ENCODE assay signal across 8 cellular contexts in genomic region chr10:100743626-100744135, GRCh38. TPM values are rescaled to one million over a fixed set of nuclear protein-coding genes. Genes with fewer than 3 reads are reported as not detected.
DNase-seq lines count a peak whose midpoint lies in the region; ATAC-seq, FAIRE-seq and TF ChIP-seq lines count a peak whose summit lies in the region.

No MANE protein-coding gene starts in this region.

- H3K27me3 ChIP-seq in bronchial epithelial cell (ENCODE audit: control insufficient read depth, insufficient read depth, low read length): peaks cover 83% of the 10 kb centered on the region
- peaks cover 96 to 100% of the 10 kb centered on the region in 2 donors for H3K27me3 ChIP-seq in left lung

- TF ChIP-seq CTCF in bronchial epithelial cell (IDR thresholded peaks at IDR 0.05; ENCODE audit: insufficient read depth, low read length, severe bottlenecking): peak; percentile 83
- peak; percentile 41 to 50 for TF ChIP-seq CTCF in left lung (IDR thresholded peaks at IDR 0.05)

- peaks cover 4 to 57% of the 10 kb centered on the region in 2 donors for H3K4me1 ChIP-seq in left lung

- no peak overlapping the region for H3K4me3 Mint-ChIP-seq in T-helper 1 cell treated with Interleukin-12 subunit alpha and Interleukin-12 subunit beta and Interleukin-4 antibody, amounts not matched to agents 30 μg/mL and 1 μg/mL, for 36 hours
- H3K4me3 Mint-ChIP-seq in stimulated activated naive CD8-positive, alpha-beta T cell treated with anti-CD3 and anti-CD28 coated beads, Interleukin-15, amount 100 ng/mL, for 72 hours: peak overlapping the region; percentile 47 to 61

- H3K36me3 Mint-ChIP-seq in T-helper 1 cell treated with Interleukin-12 subunit alpha and Interleukin-12 subunit beta and Interleukin-4 antibody, amounts not matched to agents 30 μg/mL and 1 μg/mL, for 36 hours (ENCODE audit: low read depth): peaks cover 8% of the 10 kb centered on the region

- no peak for FAIRE-seq in bronchial epithelial cell (lab: Jason Lieb, UNC)

- intact Hi-C loops in left lung (cut with DNase I): no loop called here

- peaks cover 13% of the 10 kb centered on the region for H3K4me1 Mint-ChIP-seq in T-helper 1 cell treated with Interleukin-12 subunit alpha and Interleukin-12 subunit beta and Interleukin-4 antibody, amounts not matched to agents 30 μg/mL and 1 μg/mL, for 36 hours (ENCODE audit: low read depth)
- H3K4me1 Mint-ChIP-seq in stimulated activated naive CD8-positive, alpha-beta T cell treated with anti-CD3 and anti-CD28 coated beads, Interleukin-15, amount 100 ng/mL, for 72 hours: peaks cover 75% of the 10 kb centered on the region

- H3K9me3 Mint-ChIP-seq in T-helper 1 cell treated with Interleukin-12 subunit alpha and Interleukin-12 subunit beta and Interleukin-4 antibody, amounts not matched to agents 30 μg/mL and 1 μg/mL, for 36 hours: no peaks in the 10 kb centered on the region
- H3K9me3 Mint-ChIP-seq in stimulated activated naive CD8-positive, alpha-beta T cell treated with anti-CD3 and anti-CD28 coated beads, Interleukin-15, amount 100 ng/mL, for 72 hours: no peaks in the 10 kb centered on the region

- H3K9me3 ChIP-seq in left lung: no peaks in the 10 kb centered on the region

- H3K27me3 Mint-ChIP-seq in T-helper 1 cell treated with Interleukin-12 subunit alpha and Interleukin-12 subunit beta and Interleukin-4 antibody, amounts not matched to agents 30 μg/mL and 1 μg/mL, for 36 hours (ENCODE audit: low read depth): peaks cover 91% of the 10 kb centered on the region
- H3K27me3 Mint-ChIP-seq in stimulated activated naive CD8-positive, alpha-beta T cell treated with anti-CD3 and anti-CD28 coated beads, Interleukin-15, amount 100 ng/mL, for 72 hours: peaks cover 98% of the 10 kb centered on the region

- peak; percentile 46 for DNase-seq in NK-92 treated with Interleukin-12 subunit alpha and Interleukin-12 subunit beta, amount 100 ng/mL, for 24 hours (lab: John Stamatoyannopoulos, UW)
- DNase-seq in NK-92 (lab: John Stamatoyannopoulos, UW; ENCODE audit: unreplicated experiment): no peak
- DNase-seq in LHCN-M2 (ENCODE audit: low read depth): peak; percentile 55
- DNase-seq in bronchial epithelial cell (ENCODE audit: low read depth): peak; percentile 33
- no peak for DNase-seq in left lung
- peak in 1 of 2 donors; percentile 65 for DNase-seq in stimulated activated naive CD8-positive, alpha-beta T cell treated with anti-CD3 and anti-CD28 coated beads, Interleukin-15, amount 100 ng/mL, for 72 hours

- H3K27ac ChIP-seq in left lung: no peak overlapping the region

- H3K27ac Mint-ChIP-seq in T-helper 1 cell treated with Interleukin-12 subunit alpha and Interleukin-12 subunit beta and Interleukin-4 antibody, amounts not matched to agents 30 μg/mL and 1 μg/mL, for 36 hours: peak overlapping the region; percentile 72
- H3K27ac Mint-ChIP-seq in stimulated activated naive CD8-positive, alpha-beta T cell treated with anti-CD3 and anti-CD28 coated beads, Interleukin-15, amount 100 ng/mL, for 72 hours: no peak overlapping the region

- H3K36me3 ChIP-seq in bronchial epithelial cell (ENCODE audit: control insufficient read depth, insufficient read depth, low read length) (no peaks in the 10 kb centered on the region), left lung (no peaks in the 10 kb centered on the region)

- H3K4me3 ChIP-seq in bronchial epithelial cell (ENCODE audit: low read depth, low read length): no peak overlapping the region
- H3K4me3 ChIP-seq in left lung: no peak overlapping the region

- ATAC-seq in left lung: peak; percentile 87
- peak; percentile 75 for ATAC-seq in stimulated activated naive CD8-positive, alpha-beta T cell treated with anti-CD3 and anti-CD28 coated beads, Interleukin-15, amount 100 ng/mL, for 72 hours
- no peak for ATAC-seq in HG02642 (IDR thresholded peaks at IDR 0.05; ENCODE audit: poor library complexity, unreplicated experiment)

RNA-seq across cellular contexts. Expression of gene PAX2, which starts 1.7 kb away (rescaled TPM):
- total RNA-seq in LHCN-M2 (2014; rRNA removed) (not detected in 2 replicates), bronchial epithelial cell (not detected in 2 replicates), left lung (not detected)
- polyA plus RNA-seq in LHCN-M2 (2012): not detected

Comparison
In these comparisons a context has a peak if more than half of its experiments do, and no peak if none do; other contexts are left out.
1. DNase-seq: peak in NK-92 treated with Interleukin-12 subunit alpha and Interleukin-12 subunit beta, amount 100 ng/mL, for 24 hours (single experiment), LHCN-M2 (single experiment) and bronchial epithelial cell (single experiment); none in NK-92 (single experiment) and left lung (0 of 2).